13 cellular contexts compared by ENCODE assay signal in genomic region chr6:220736-221475, GRCh38.
A peak's percentile ranks its signal among the peaks of the same experiment; 100 is the strongest.
DNase-seq lines count a peak whose midpoint lies in the region; ATAC-seq, FAIRE-seq and TF ChIP-seq lines count a peak whose summit lies in the region.
"Had no signal": no experiment of that assay in that cellular context is flagged by ENCODE, and none has a peak within 500 bp of the region (broad histone marks: within the 10 kb centered on the region; RNA-seq: fewer than 3 reads in every experiment).

No MANE protein-coding gene starts in this region.

- WGBS in IMR-90 (ENCODE audit: extremely low coverage in 2 of 2, insufficient read length in 1 of 2), 2 experiments = no CpG with 5 or more reads among the region's 16 CpGs
- 73 to 76% methylated on average over 16 of the region's 16 CpGs for WGBS in testis, 2 donors
- WGBS in right cardiac atrium = 64% methylated on average over 16 of the region's 16 CpGs

- no peak overlapping the region for H2AK9ac ChIP-seq in IMR-90 (replicated peaks; ENCODE audit: low read depth, low read length, poor library complexity)

- peak; percentile 55 for ATAC-seq in IMR-90 (ENCODE audit: low read depth)
- no peak for ATAC-seq in right cardiac atrium

- DNase-seq in activated CD4-positive, alpha-beta T cell treated with anti-CD3 and anti-CD28 coated beads, Interleukin-2, amount 10 ng/mL, durations not matched to agents 24 days and 14 days = no peak
- DNase-seq in activated CD4-positive, alpha-beta T cell treated with anti-CD3 and anti-CD28 coated beads for 4 hours = no peak
- DNase-seq in IMR-90 = peak; percentile 72
- peak; percentile 13 for DNase-seq in astrocyte (ENCODE audit: low read depth)
- DNase-seq in renal cortical epithelial cell (ENCODE audit: low read depth) = peak; percentile 44
- no peak for DNase-seq in NCI-H1105 (lab: John Stamatoyannopoulos, UW)
- DNase-seq in testis = no peak
- no peak for DNase-seq in right cardiac atrium
- DNase-seq: ACHN, dorsolateral prefrontal cortex, NCI-H1092 treated with DMSO at 0.1 percent for 48 hours, T-helper 9 cell had no signal

- intact Hi-C loops in activated CD4-positive, alpha-beta T cell treated with anti-CD3 and anti-CD28 coated beads, Interleukin-2, amount 10 ng/mL, durations not matched to agents 24 days and 14 days (cut with micrococcal nuclease) = loop anchor here (1.0 to 5.0 kb wide), 3 partner anchors 27 to 326 kb away; no protein-coding TSS in a partner anchor
- intact Hi-C loops in IMR-90 (cut with micrococcal nuclease) = loop anchor here (5.0 kb wide), 1 partner anchor 71 kb away; the partner anchor contains the start of gene DUSP22
- intact Hi-C loops in testis (cut with DNase I; ENCODE audit: low total_unique reads) = no loop called here
- intact Hi-C loops in right cardiac atrium (cut with DNase I) = no loop called here

- H3K4me1 ChIP-seq in IMR-90 (ENCODE audit: control insufficient read depth, insufficient read depth, low read length) (peaks cover 7% of the 10 kb centered on the region), astrocyte (ENCODE audit: insufficient read depth, low read length) (peaks cover 9% of the 10 kb centered on the region), testis (no peaks in the 10 kb centered on the region), right cardiac atrium (ENCODE audit: control insufficient read depth, insufficient read depth, low read length) (peaks cover 2% of the 10 kb centered on the region)

- no peak for TF ChIP-seq RAD21 in IMR-90 (IDR thresholded peaks at IDR 0.05; ENCODE audit: low read length)

- no peaks in the 10 kb centered on the region for H3K36me3 Mint-ChIP-seq in activated CD4-positive, alpha-beta T cell treated with anti-CD3 and anti-CD28 coated beads, Interleukin-2, amount 10 ng/mL, durations not matched to agents 24 days and 14 days (ENCODE audit: low read depth)
- H3K36me3 Mint-ChIP-seq in astrocyte (ENCODE audit: low read depth, unreplicated experiment) = no peaks in the 10 kb centered on the region

- no peak overlapping the region for H4K8ac ChIP-seq in IMR-90 (ENCODE audit: low read depth in 2 of 2, low read length in 2 of 2)

- no peak overlapping the region for H3K18ac ChIP-seq in IMR-90 (ENCODE audit: low read depth, low read length)

- CTCF ChIA-PET in IMR-90 (lab: Yijun Ruan, JAX) = interaction anchor here (0.6 kb wide), 1 partner anchor 37 kb away, joined by 4 read pairs; no protein-coding TSS in a partner anchor

- H4K5ac ChIP-seq in IMR-90 (ENCODE audit: low read depth, low read length) = no peak overlapping the region

- H3K27ac Mint-ChIP-seq in activated CD4-positive, alpha-beta T cell treated with anti-CD3 and anti-CD28 coated beads, Interleukin-2, amount 10 ng/mL, durations not matched to agents 24 days and 14 days = peak overlapping the region; percentile 86
- peak overlapping the region; percentile 91 for H3K27ac Mint-ChIP-seq in astrocyte (ENCODE audit: unreplicated experiment)

- H3K9me1 ChIP-seq in IMR-90 (ENCODE audit: insufficient read depth, low read length) = peaks cover 3% of the 10 kb centered on the region; the same call in 1 of the 2 replicates

- 0 out of 2 replicates have a peak overlapping the region, but pooled peaks have one; percentile 36 for H2BK20ac ChIP-seq in IMR-90 (ENCODE audit: low read depth, low read length)

- peak overlapping the region; percentile 47 for H3K4me3 Mint-ChIP-seq in activated CD4-positive, alpha-beta T cell treated with anti-CD3 and anti-CD28 coated beads, Interleukin-2, amount 10 ng/mL, durations not matched to agents 24 days and 14 days
- no peak overlapping the region for H3K4me3 Mint-ChIP-seq in astrocyte (ENCODE audit: unreplicated experiment)

- no peak for FAIRE-seq in astrocyte (lab: Jason Lieb, UNC)

- peak overlapping the region; percentile 47; the same call in 1 of the 2 replicates for H2BK120ac ChIP-seq in IMR-90 (ENCODE audit: low read depth, low read length)

- H3K23ac ChIP-seq in IMR-90 (ENCODE audit: low read depth, low read length) = no peak overlapping the region

- peaks cover 72% of the 10 kb centered on the region for H3K4me1 Mint-ChIP-seq in activated CD4-positive, alpha-beta T cell treated with anti-CD3 and anti-CD28 coated beads, Interleukin-2, amount 10 ng/mL, durations not matched to agents 24 days and 14 days
- peaks cover 29% of the 10 kb centered on the region for H3K4me1 Mint-ChIP-seq in astrocyte (ENCODE audit: low read depth, unreplicated experiment)

- no TSS peak for BruUV-seq in IMR-90 (replicated peaks; lab: Mats Ljungman, UMichigan)

- H2BK5ac ChIP-seq in IMR-90 (ENCODE audit: low read depth, low read length, poor library complexity, severe bottlenecking) = no peak overlapping the region

- no peak overlapping the region for H3K4me3 ChIP-seq in IMR-90 (ENCODE audit: insufficient read depth, low read depth, low read length)
- no peak overlapping the region for H3K4me3 ChIP-seq in astrocyte (ENCODE audit: insufficient read depth, low read depth, low read length)
- no peak overlapping the region for H3K4me3 ChIP-seq in testis
- H3K4me3 ChIP-seq in right cardiac atrium (ENCODE audit: low read length) = no peak overlapping the region
- H3K4me3 ChIP-seq: dorsolateral prefrontal cortex, lung had no signal

- peak overlapping the region; percentile 45 for H2AFZ ChIP-seq in IMR-90 (replicated peaks; ENCODE audit: low read length, poor library complexity)
- peak overlapping the region; percentile 38 for H2AFZ ChIP-seq in astrocyte (ENCODE audit: low read depth, low read length)

- no peaks in the 10 kb centered on the region for H3K9me3 ChIP-seq in IMR-90 (ENCODE audit: control insufficient read depth, insufficient read depth, low read length)
- no peaks in the 10 kb centered on the region for H3K9me3 ChIP-seq in astrocyte (ENCODE audit: insufficient read depth, low read depth, low read length)
- no peaks in the 10 kb centered on the region for H3K9me3 ChIP-seq in testis
- no peaks in the 10 kb centered on the region for H3K9me3 ChIP-seq in right cardiac atrium (ENCODE audit: control insufficient read depth, low read length)

- H3K27ac ChIP-seq in IMR-90 (ENCODE audit: insufficient read depth, low read length) (no peak overlapping the region; the same call in 1 of the 2 replicates), astrocyte (ENCODE audit: low read depth, low read length) (no peak overlapping the region), testis (no peak overlapping the region), right cardiac atrium (ENCODE audit: low read length) (no peak overlapping the region)
- H3K27ac ChIP-seq: dorsolateral prefrontal cortex had no signal

- H3K79me2 ChIP-seq in astrocyte (ENCODE audit: insufficient read depth, low read length) = no peaks in the 10 kb centered on the region

- dilution Hi-C loops in IMR-90 (cut with HindIII; ENCODE audit: low sequenced_read_pairs, unreplicated experiment) = no loop called here

- no peak overlapping the region for H3K56ac ChIP-seq in IMR-90 (ENCODE audit: extremely low read depth, insufficient read depth, low read length)

- H3K4me2 ChIP-seq in IMR-90 (ENCODE audit: low read depth, low read length) (peak overlapping the region; percentile 50), astrocyte (ENCODE audit: low read length) (peak overlapping the region; percentile 61)

- no peak for TF ChIP-seq CTCF in IMR-90 (conservative IDR thresholded peaks at IDR 0.05; ENCODE audit: low read depth, low read length)
- no peak for TF ChIP-seq CTCF in astrocyte (IDR thresholded peaks at IDR 0.05; ENCODE audit: insufficient read depth, low read depth, low read length)
- no peak for TF ChIP-seq CTCF in testis (IDR thresholded peaks at IDR 0.05)

- H3K36me3 ChIP-seq in IMR-90 (ENCODE audit: control insufficient read depth, insufficient read depth, low read length) (no peaks in the 10 kb centered on the region), astrocyte (ENCODE audit: insufficient read depth, low read length) (no peaks in the 10 kb centered on the region), testis (ENCODE audit: low read depth, missing control alignments) (no peaks in the 10 kb centered on the region)

- no peaks in the 10 kb centered on the region for H3K9me3 Mint-ChIP-seq in activated CD4-positive, alpha-beta T cell treated with anti-CD3 and anti-CD28 coated beads, Interleukin-2, amount 10 ng/mL, durations not matched to agents 24 days and 14 days
- H3K9me3 Mint-ChIP-seq in astrocyte (ENCODE audit: unreplicated experiment) = no peaks in the 10 kb centered on the region

- H3K79me1 ChIP-seq in IMR-90 (ENCODE audit: low read depth in 1 of 2, low read length in 2 of 2) = no peaks in the 10 kb centered on the region

- no peak overlapping the region for H3K9ac ChIP-seq in IMR-90 (ENCODE audit: low read depth, low read length)
- no peak overlapping the region for H3K9ac ChIP-seq in astrocyte (ENCODE audit: low read length)

- H3K27me3 ChIP-seq in IMR-90 (ENCODE audit: control insufficient read depth, insufficient read depth, low read length) (no peaks in the 10 kb centered on the region), astrocyte (ENCODE audit: insufficient read depth, low read length) (no peaks in the 10 kb centered on the region), testis (no peaks in the 10 kb centered on the region), right cardiac atrium (ENCODE audit: control insufficient read depth, insufficient read depth) (no peaks in the 10 kb centered on the region)

- H2AK5ac ChIP-seq in IMR-90 (ENCODE audit: low read depth, low read length) = no peak overlapping the region

- in situ Hi-C loops in IMR-90 (cut with MboI; ENCODE audit: low sequenced_read_pairs) = no loop called here

- H4K91ac ChIP-seq in IMR-90 (ENCODE audit: insufficient read depth, low read depth, low read length) = no peak overlapping the region

- H2BK15ac ChIP-seq in IMR-90 (ENCODE audit: low read depth, low read length) = no peak overlapping the region

- H3K4ac ChIP-seq in IMR-90 (ENCODE audit: low read depth, low read length) = 0 out of 2 replicates have a peak overlapping the region, but pooled peaks have one; percentile 6

- H4K20me1 ChIP-seq in IMR-90 (ENCODE audit: insufficient read depth, low read length) = no peaks in the 10 kb centered on the region
- H4K20me1 ChIP-seq in astrocyte (ENCODE audit: insufficient read depth, low read length) = no peaks in the 10 kb centered on the region

- POLR2A ChIA-PET in IMR-90 (lab: Charles Lee; ENCODE audit: unreplicated experiment) = no interaction called here

- H3K27me3 Mint-ChIP-seq in activated CD4-positive, alpha-beta T cell treated with anti-CD3 and anti-CD28 coated beads, Interleukin-2, amount 10 ng/mL, durations not matched to agents 24 days and 14 days = no peaks in the 10 kb centered on the region
- no peaks in the 10 kb centered on the region for H3K27me3 Mint-ChIP-seq in astrocyte (ENCODE audit: low read depth, unreplicated experiment)

- 0 out of 2 replicates have a peak overlapping the region, but pooled peaks have one; percentile 51 for H3K14ac ChIP-seq in IMR-90 (replicated peaks; ENCODE audit: low read depth, low read length)

- no peak for TF ChIP-seq POLR2A in IMR-90 (IDR thresholded peaks at IDR 0.05; ENCODE audit: low read depth, low read length)
- TF ChIP-seq POLR2A in testis (IDR thresholded peaks at IDR 0.05) = no peak

TF ChIP-seq in IMR-90, 13 proteins besides CTCF, POLR2A, EP300 and RAD21 (continues in another document):
- TF ChIP-seq NFE2L2 (IDR thresholded peaks at IDR 0.05; ENCODE audit: low read depth, low read length) = no peak
- no peak for TF ChIP-seq CEBPB (IDR thresholded peaks at IDR 0.05; ENCODE audit: low read depth, low read length)
- no peak for TF ChIP-seq FOS (IDR thresholded peaks at IDR 0.05; ENCODE audit: low read depth, low read length)
- TF ChIP-seq MAFK (IDR thresholded peaks at IDR 0.05; ENCODE audit: low read depth, low read length) = no peak

Comparison
In these comparisons a context has a peak if more than half of its experiments do, and no peak if none do; other contexts are left out.
1. DNase-seq: peak in IMR-90 (single experiment), astrocyte (single experiment) and renal cortical epithelial cell (single experiment); none in activated CD4-positive, alpha-beta T cell treated with anti-CD3 and anti-CD28 coated beads, Interleukin-2, amount 10 ng/mL, durations not matched to agents 24 days and 14 days (single experiment), activated CD4-positive, alpha-beta T cell treated with anti-CD3 and anti-CD28 coated beads for 4 hours (0 of 2), NCI-H1105 (single experiment), testis (single experiment) and right cardiac atrium (0 of 3).
2. intact Hi-C loops: an anchor here in activated CD4-positive, alpha-beta T cell treated with anti-CD3 and anti-CD28 coated beads, Interleukin-2, amount 10 ng/mL, durations not matched to agents 24 days and 14 days (1.0 to 5.0 kb wide) and IMR-90 (5.0 kb wide); none called in testis and right cardiac atrium.